Comparison of ENCODE assay signal across 11 cellular contexts in the genomic region with DNA sequence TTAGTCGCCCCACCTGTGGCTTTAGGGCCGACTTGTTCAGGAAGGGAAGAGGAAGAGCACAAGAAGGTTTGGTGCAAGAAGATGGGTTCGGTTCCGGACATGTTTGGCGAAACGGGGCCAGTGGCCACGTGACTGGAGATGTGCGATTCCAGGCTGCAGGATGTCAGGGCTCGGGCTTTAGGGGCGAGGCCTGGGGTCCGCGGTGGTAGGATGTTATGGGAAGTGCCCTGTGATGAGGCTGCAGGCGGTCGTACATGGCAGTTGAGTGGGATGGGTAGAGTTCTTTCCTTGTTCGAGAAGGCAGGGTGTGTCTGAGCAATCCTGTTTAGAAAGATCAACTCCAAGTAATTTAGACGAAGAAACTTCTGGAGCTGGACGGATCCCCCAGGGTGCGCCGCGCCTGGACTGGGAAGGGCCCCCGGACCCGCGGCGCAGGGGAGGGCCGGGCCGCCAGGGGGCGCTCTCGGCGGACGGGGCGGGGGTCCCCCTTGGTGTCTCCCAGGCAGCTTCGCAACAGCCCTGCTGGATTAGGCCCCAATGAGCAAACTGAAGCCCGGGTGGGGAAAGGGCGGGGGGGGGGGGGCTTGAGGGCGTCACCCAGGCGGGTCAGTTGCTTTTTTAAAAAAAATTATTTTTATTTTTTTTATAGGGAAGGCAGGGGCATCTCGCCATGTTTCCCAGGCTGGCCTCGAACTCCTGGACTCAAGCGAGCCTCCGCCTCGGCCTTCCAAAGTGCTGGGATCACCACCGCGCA. TPM values are rescaled to one million over a fixed set of nuclear protein-coding genes. Genes with fewer than 3 reads are reported as not detected.
DNase-seq lines count a peak whose midpoint lies in the region; ATAC-seq, FAIRE-seq and TF ChIP-seq lines count a peak whose summit lies in the region.
"Had no signal": no experiment of that assay in that cellular context is flagged by ENCODE, and none has a peak within 500 bp of the region (broad histone marks: within the 10 kb centered on the region; RNA-seq: fewer than 3 reads in every experiment).

No MANE protein-coding gene starts in this region.

- H3F3A ChIP-seq in MM.1S (ENCODE audit: insufficient read depth, low read length) = 0 out of 2 replicates have a peak, but pooled peaks cover 13% of the 10 kb centered on the region

- no peaks in the 10 kb centered on the region for H3K79me2 ChIP-seq in MM.1S (ENCODE audit: low read length)

- no peak for FAIRE-seq in H54 (lab: Jason Lieb, UNC)

- peak overlapping the region; percentile 3 for H3K27ac Mint-ChIP-seq in CD8-positive, alpha-beta T cell
- no peak overlapping the region for H3K27ac Mint-ChIP-seq in nephron progenitor cell
- H3K27ac Mint-ChIP-seq: stimulated activated naive CD8-positive, alpha-beta T cell treated with anti-CD3 and anti-CD28 coated beads, Interleukin-15, Interleukin-2, amounts not matched to agents 100 ng/mL and 50 ng/mL, for 24 hours had no signal

- H2AFZ ChIP-seq in MM.1S (ENCODE audit: low read length) = no peak overlapping the region

- peaks cover 8% of the 10 kb centered on the region for H3K4me1 Mint-ChIP-seq in CD8-positive, alpha-beta T cell (ENCODE audit: low read depth)
- peaks cover 7% of the 10 kb centered on the region for H3K4me1 Mint-ChIP-seq in nephron progenitor cell

- TF ChIP-seq POLR2A in H54 (IDR thresholded peaks at IDR 0.05; ENCODE audit: low read depth, low read length) = no peak

- no peaks in the 10 kb centered on the region for H4K20me1 ChIP-seq in MM.1S (ENCODE audit: insufficient read depth, low read length)

- peak; percentile 46 for TF ChIP-seq CTCF in CD8-positive, alpha-beta T cell (IDR thresholded peaks at IDR 0.05)
- peak; percentile 22 for TF ChIP-seq CTCF in MM.1S (IDR thresholded peaks at IDR 0.05; ENCODE audit: low read length)
- TF ChIP-seq CTCF in choroid plexus epithelial cell (conservative IDR thresholded peaks at IDR 0.05; ENCODE audit: low read depth, low read length) = peak; percentile 22
- TF ChIP-seq CTCF in nephron progenitor cell (IDR thresholded peaks at IDR 0.05) = peak; percentile 40

- no peak overlapping the region for H3K4me2 ChIP-seq in MM.1S (ENCODE audit: low read depth, low read length)

- H3K27me3 Mint-ChIP-seq in CD8-positive, alpha-beta T cell (ENCODE audit: low read depth) = peaks cover 5% of the 10 kb centered on the region
- peaks cover 6% of the 10 kb centered on the region for H3K27me3 Mint-ChIP-seq in nephron progenitor cell (ENCODE audit: low read depth, poor library complexity)

- no peak overlapping the region for H3K4me3 ChIP-seq in CD8-positive, alpha-beta T cell (ENCODE audit: low read depth, low read length)
- H3K4me3 ChIP-seq in MM.1S (ENCODE audit: low read length) (no peak overlapping the region), choroid plexus epithelial cell (ENCODE audit: low read depth, low read length) (no peak overlapping the region)

- POLR2A ChIA-PET in CD8-positive, alpha-beta T cell (lab: Charles Lee) = no interaction called here

- H3K27me3 ChIP-seq in CD8-positive, alpha-beta T cell (ENCODE audit: insufficient read depth, low read length) = no peaks in the 10 kb centered on the region
- H3K27me3 ChIP-seq in MM.1S (replicated peaks; ENCODE audit: insufficient read depth, low read length) = no peaks in the 10 kb centered on the region

- H3K9me2 ChIP-seq in MM.1S (replicated peaks; ENCODE audit: insufficient read depth, low read length) = no peaks in the 10 kb centered on the region

- no peak overlapping the region for H3K9ac ChIP-seq in MM.1S (ENCODE audit: low read length)

- H3K9me3 ChIP-seq in CD8-positive, alpha-beta T cell (ENCODE audit: low read length) = no peaks in the 10 kb centered on the region
- H3K9me3 ChIP-seq in MM.1S (replicated peaks; ENCODE audit: insufficient read depth, low read length) = no peaks in the 10 kb centered on the region

- intact Hi-C loops in CD8-positive, alpha-beta T cell (cut with DNase I, micrococcal nuclease) = no loop called here

- peaks cover 7% of the 10 kb centered on the region for H3K4me1 ChIP-seq in CD8-positive, alpha-beta T cell (ENCODE audit: insufficient read depth, low read length)
- H3K4me1 ChIP-seq in MM.1S (ENCODE audit: low read length) = no peaks in the 10 kb centered on the region

- DNase-seq in CD8-positive, alpha-beta T cell = peak in 2 of 7 experiments; percentile 22 to 34
- DNase-seq in MM.1S (no peak), choroid plexus epithelial cell (ENCODE audit: low read depth) (no peak), nephron progenitor cell (peak; percentile 28), C1 segment of cervical spinal cord (lab: John Stamatoyannopoulos, UW) (no peak), SIG-M5 treated with dmso at 0.1 percent for 504 hours (lab: John Stamatoyannopoulos, UW; ENCODE audit: unreplicated experiment) (no peak), amygdala (lab: John Stamatoyannopoulos, UW) (no peak), H54 (ENCODE audit: insufficient read length, low spot score) (no peak)
- DNase-seq: NCI-H1048 had no signal

- CTCF ChIA-PET in CD8-positive, alpha-beta T cell (lab: Charles Lee) = interaction anchor here (1.3 kb wide), 1 partner anchor 11 kb away, joined by 3 read pairs; no protein-coding TSS in a partner anchor

- no peaks in the 10 kb centered on the region for H3K36me3 ChIP-seq in CD8-positive, alpha-beta T cell (ENCODE audit: insufficient read depth, low read length)
- no peaks in the 10 kb centered on the region for H3K36me3 ChIP-seq in MM.1S (replicated peaks; ENCODE audit: insufficient read depth, low read length)

- H3K36me3 Mint-ChIP-seq in CD8-positive, alpha-beta T cell = peaks cover 7% of the 10 kb centered on the region
- peaks cover 10% of the 10 kb centered on the region for H3K36me3 Mint-ChIP-seq in nephron progenitor cell (ENCODE audit: low read depth)

- no peak overlapping the region for H3K27ac ChIP-seq in CD8-positive, alpha-beta T cell (ENCODE audit: low read depth, low read length)
- no peak overlapping the region for H3K27ac ChIP-seq in MM.1S (ENCODE audit: low read length)

- H3K4me3 Mint-ChIP-seq in CD8-positive, alpha-beta T cell = peak overlapping the region; percentile 58
- no peak overlapping the region for H3K4me3 Mint-ChIP-seq in nephron progenitor cell
- H3K4me3 Mint-ChIP-seq: stimulated activated naive CD8-positive, alpha-beta T cell treated with anti-CD3 and anti-CD28 coated beads, Interleukin-15, Interleukin-2, amounts not matched to agents 100 ng/mL and 50 ng/mL, for 24 hours had no signal

- no peak for ATAC-seq in CD8-positive, alpha-beta T cell

- no peaks in the 10 kb centered on the region for H3K9me3 Mint-ChIP-seq in CD8-positive, alpha-beta T cell
- H3K9me3 Mint-ChIP-seq in nephron progenitor cell = peaks cover 15% of the 10 kb centered on the region
- H3K9me3 Mint-ChIP-seq: stimulated activated naive CD8-positive, alpha-beta T cell treated with anti-CD3 and anti-CD28 coated beads, Interleukin-15, Interleukin-2, amounts not matched to agents 100 ng/mL and 50 ng/mL, for 24 hours had no signal

RNA-seq across cellular contexts. Expression of a gene that starts 17.2 kb away (rescaled TPM):
- not detected for total RNA-seq in CD8-positive, alpha-beta T cell
- total RNA-seq: mononuclear cell had no signal
